Comparison of ENCODE assay signal across 1 cellular context in genomic region chr6:2764610-2765165, GRCh38.
TF ChIP-seq lines count a peak whose summit lies in the region.

No MANE protein-coding gene starts in this region.

TF ChIP-seq in GM12878, 131 proteins besides CTCF, POLR2A, EP300 and RAD21 (continued from another document):
- TF ChIP-seq IRF3 (IDR thresholded peaks at IDR 0.05) (no peak), BRCA1 (IDR thresholded peaks at IDR 0.05; ENCODE audit: low read depth, low read length) (peak; percentile 70; the same call in 1 of the 2 replicates), POLR2AphosphoS5 (IDR thresholded peaks at IDR 0.05; ENCODE audit: low read length) (peak; percentile 80), KLF5 (IDR thresholded peaks at IDR 0.05; ENCODE audit: partially characterized antibody) (peak; percentile 27), ASH2L (IDR thresholded peaks at IDR 0.05; ENCODE audit: borderline replicate concordance, low read depth) (no peak), CBFB (IDR thresholded peaks at IDR 0.05; ENCODE audit: low read depth) (peak; percentile 72), NBN (IDR thresholded peaks at IDR 0.05) (no peak), POLR2AphosphoS2 (IDR thresholded peaks at IDR 0.05; ENCODE audit: low read depth, low read length) (peak; percentile 60; the same call in 1 of the 2 replicates), SRF (IDR thresholded peaks at IDR 0.05; ENCODE audit: low read depth in 2 of 2, low read length in 2 of 2) (0 out of 4 replicates have a peak, but pooled peaks of 1 of the 2 experiments have one; percentile 2), PKNOX1 (IDR thresholded peaks at IDR 0.05) (peak; percentile 20; the same call in 1 of the 2 replicates), PML (IDR thresholded peaks at IDR 0.05; ENCODE audit: low read length) (peak; percentile 32; the same call in 1 of the 2 replicates), BMI1 (IDR thresholded peaks at IDR 0.05; ENCODE audit: borderline replicate concordance) (0 out of 2 replicates have a peak, but pooled peaks have one; percentile 56), SIX5 (IDR thresholded peaks at IDR 0.05; ENCODE audit: low read depth, low read length, severe bottlenecking) (no peak), ZNF687 (IDR thresholded peaks at IDR 0.05) (peak; percentile 24; the same call in 1 of the 2 replicates), ATF7 (IDR thresholded peaks at IDR 0.05; ENCODE audit: low read depth) (0 out of 2 replicates have a peak, but pooled peaks have one; percentile 24), ZBTB40 (IDR thresholded peaks at IDR 0.05; ENCODE audit: borderline replicate concordance) (peak; percentile 13; the same call in 1 of the 2 replicates), POU2F2 (IDR thresholded peaks at IDR 0.05; ENCODE audit: borderline replicate concordance, low read depth, low read length) (0 out of 3 replicates have a peak, but pooled peaks have one; percentile 4), HCFC1 (IDR thresholded peaks at IDR 0.05; ENCODE audit: low read length) (no peak), NRF1 (conservative IDR thresholded peaks at IDR 0.05; ENCODE audit: low read depth, low read length) (peak; percentile 67)
